2 cellular contexts compared by ENCODE assay signal in genomic region chr7:76464959-76465358, GRCh38. TPM values are rescaled to one million over a fixed set of nuclear protein-coding genes. Genes with fewer than 3 reads are reported as not detected.
"Had no signal": no experiment of that assay in that cellular context is flagged by ENCODE, and none has a peak within 500 bp of the region (broad histone marks: within the 10 kb centered on the region; RNA-seq: fewer than 3 reads in every experiment).

No MANE protein-coding gene starts in this region.

RNA-seq across cellular contexts. Expression of gene ZP3, which starts 40.2 kb away (rescaled TPM):
- total RNA-seq: Right ventricle myocardium superior had no signal

RNA-seq across cellular contexts. Expression of gene UPK3B, which starts 45.4 kb away (rescaled TPM):
- polyA plus RNA-seq: SK-N-SH had no signal
